Comparison of ENCODE assay signal across 10 cellular contexts in the genomic region with DNA sequence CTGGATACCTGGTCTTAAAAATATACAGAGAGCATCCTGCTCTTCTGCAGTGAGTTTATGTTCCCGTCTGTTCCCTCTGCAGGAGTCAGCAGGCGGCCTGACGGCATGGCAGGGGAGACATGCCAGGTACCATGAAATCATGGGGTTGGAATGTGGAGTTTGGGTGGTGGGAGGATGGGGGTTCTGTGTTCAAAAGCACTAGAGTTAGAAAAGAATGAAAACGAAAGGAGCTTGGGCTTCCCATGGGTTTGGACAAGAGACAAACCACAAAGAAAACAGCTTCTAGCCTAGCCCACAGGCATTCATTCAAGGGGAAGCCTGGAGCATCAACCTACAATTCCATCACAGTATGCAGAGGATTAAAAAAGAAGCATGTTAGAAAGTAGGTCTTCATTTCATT. TPM values are rescaled to one million over a fixed set of nuclear protein-coding genes. Genes with fewer than 3 reads are reported as not detected.
A peak's percentile ranks its signal among the peaks of the same experiment; 100 is the strongest.
DNase-seq lines count a peak whose midpoint lies in the region; ATAC-seq and TF ChIP-seq lines count a peak whose summit lies in the region.
"Had no signal": no experiment of that assay in that cellular context is flagged by ENCODE, and none has a peak within 500 bp of the region (broad histone marks: within the 10 kb centered on the region; RNA-seq: fewer than 3 reads in every experiment).

No MANE protein-coding gene starts in this region.

- no peaks in the 10 kb centered on the region for H3F3A ChIP-seq in neural progenitor cell (ENCODE audit: low read depth)

- no peaks in the 10 kb centered on the region for H3K9me3 ChIP-seq in neural progenitor cell (ENCODE audit: low read depth)

- no peaks in the 10 kb centered on the region for H3K79me2 ChIP-seq in neural progenitor cell (ENCODE audit: low read depth)

- no peak overlapping the region for H3K27ac ChIP-seq in neural progenitor cell

- H3K36me3 Mint-ChIP-seq in Calu3 (ENCODE audit: insufficient read depth, unreplicated experiment), result no peaks in the 10 kb centered on the region
- H3K36me3 Mint-ChIP-seq in neural progenitor cell, result peaks cover 5% of the 10 kb centered on the region

- H4K20me1 ChIP-seq in neural progenitor cell (ENCODE audit: low read depth), result no peaks in the 10 kb centered on the region

- H3K4me1 Mint-ChIP-seq in Calu3 (ENCODE audit: low read depth, unreplicated experiment) (peaks cover 14% of the 10 kb centered on the region), neural progenitor cell (peaks cover 9% of the 10 kb centered on the region)

- no peak for ATAC-seq in GM18861 (IDR thresholded peaks at IDR 0.05; ENCODE audit: unreplicated experiment)
- ATAC-seq: HepG2 had no signal

- no peak overlapping the region for H2AFZ ChIP-seq in neural progenitor cell (replicated peaks)

- intact Hi-C loops in Calu3 (cut with micrococcal nuclease; ENCODE audit: unreplicated experiment) (no loop called here), lower leg skin (cut with DNase I; ENCODE audit: low total_unique reads) (no loop called here)

- CTCF ChIA-PET in Calu3 (lab: Charles Lee), result no interaction called here

- H3K4me3 ChIP-seq in epithelial cell of esophagus (ENCODE audit: low read length), result no peak overlapping the region
- H3K4me3 ChIP-seq in neural progenitor cell, result no peak overlapping the region
- no peak overlapping the region for H3K4me3 ChIP-seq in lower leg skin (ENCODE audit: low read depth, poor library complexity, severe bottlenecking)

- peak overlapping the region; percentile 39 for H3K4me2 ChIP-seq in neural progenitor cell

- WGBS in lower leg skin, 2 donors, result 34 to 46% methylated on average over 4 of the region's 4 CpGs

- H3K9ac ChIP-seq in neural progenitor cell, result no peak overlapping the region

- H3K27ac Mint-ChIP-seq in Calu3 (ENCODE audit: unreplicated experiment), result no peak overlapping the region
- H3K27ac Mint-ChIP-seq in neural progenitor cell, result no peak overlapping the region

- no peaks in the 10 kb centered on the region for H3K27me3 ChIP-seq in neural progenitor cell

- no peak for TF ChIP-seq CTCF in Calu3 (IDR thresholded peaks at IDR 0.05; ENCODE audit: unreplicated experiment)
- no peak for TF ChIP-seq CTCF in epithelial cell of esophagus (IDR thresholded peaks at IDR 0.05; ENCODE audit: insufficient read depth, low read depth, low read length, missing control alignments)
- TF ChIP-seq CTCF in neural progenitor cell (IDR thresholded peaks at IDR 0.05), result no peak
- TF ChIP-seq CTCF in lower leg skin (IDR thresholded peaks at IDR 0.05), result no peak

- DNase-seq in Calu3 (peak; percentile 25), OCI-M1 (lab: John Stamatoyannopoulos, UW) (peak; percentile 37), epithelial cell of esophagus (ENCODE audit: low read depth) (peak; percentile 45), neural progenitor cell (ENCODE audit: low spot score) (peak; percentile 32), NCI-H2227 (lab: John Stamatoyannopoulos, UW; ENCODE audit: unreplicated experiment) (no peak), lower leg skin (ENCODE audit: low spot score in 2 of 2) (no peak), HUDEP-2 (lab: John Stamatoyannopoulos, UW; ENCODE audit: unreplicated experiment in 76 of 76) (no peak)
- DNase-seq: activated CD4-positive, alpha-beta T cell treated with anti-CD3 and anti-CD28 coated beads for 48 hours had no signal

- no peaks in the 10 kb centered on the region for H3K27me3 Mint-ChIP-seq in Calu3 (ENCODE audit: unreplicated experiment)
- no peaks in the 10 kb centered on the region for H3K27me3 Mint-ChIP-seq in neural progenitor cell (ENCODE audit: insufficient read depth, low read depth)

- peaks cover 13% of the 10 kb centered on the region for H3K4me1 ChIP-seq in neural progenitor cell

- no TSS peak for BruUV-seq in Calu3 (replicated peaks; lab: Mats Ljungman, UMichigan)

- H3K4me3 Mint-ChIP-seq in Calu3 (ENCODE audit: low read depth, unreplicated experiment), result no peak overlapping the region
- H3K4me3 Mint-ChIP-seq in neural progenitor cell, result no peak overlapping the region

- H3K9me3 Mint-ChIP-seq in Calu3 (ENCODE audit: low read depth, unreplicated experiment) (no peaks in the 10 kb centered on the region), neural progenitor cell (no peaks in the 10 kb centered on the region)

- H3K36me3 ChIP-seq in neural progenitor cell, result no peaks in the 10 kb centered on the region

- TF ChIP-seq POLR2A in lower leg skin (IDR thresholded peaks at IDR 0.05), result no peak

RNA-seq across cellular contexts. Expression of a gene that starts 59.9 kb away (rescaled TPM):
- total RNA-seq in Calu3 (2022) (7.8 and 8.8 TPM in 2 replicates), neural progenitor cell (ENCODE audit: low replicate concordance) (13.1 and 13.5 TPM in 2 replicates), lower leg skin (10 to 100 TPM in 3 of 4 donors, 1 to 10 TPM in 1; 8.1 to 21.8 (median 13.2) TPM)

Comparison
In these comparisons a context has a peak if more than half of its experiments do, and no peak if none do; other contexts are left out.
1. DNase-seq: peak in Calu3 (single experiment), OCI-M1 (single experiment), epithelial cell of esophagus (single experiment) and neural progenitor cell (single experiment); none in NCI-H2227 (single experiment), lower leg skin (0 of 2) and HUDEP-2 (0 of 76).